ENCODE assay signal across 8 cellular contexts in genomic region chrX:15854712-15855561, GRCh38. TPM values are rescaled to one million over a fixed set of nuclear protein-coding genes. Genes with fewer than 3 reads are reported as not detected.
DNase-seq lines count a peak whose midpoint lies in the region; ATAC-seq and TF ChIP-seq lines count a peak whose summit lies in the region.

Gene AP1S2, minus strand, starts transcription at chrX:15854813. Its CDS starts 2,289 bp downstream, at chrX:15852524.

- H3K9me3 ChIP-seq in iPS-20b (ENCODE audit: insufficient read depth, low read depth, low read length) (no peaks in the 10 kb centered on the region), skeletal muscle tissue (ENCODE audit: control insufficient read depth in 3 of 3, low read length in 3 of 3) (no peaks in the 10 kb centered on the region)

- H3K9ac ChIP-seq in iPS-20b (ENCODE audit: low read depth, low read length) (peak within 1 kb of the TSS; percentile 96), skeletal muscle tissue (ENCODE audit: low read depth in 1 of 3, low read length in 3 of 3) (peak within 1 kb of the TSS; percentile 79 to 87 (median 83))

- CTCF ChIA-PET in AG04449 (lab: Yijun Ruan, JAX) = no interaction called here

- H3K36me3 ChIP-seq in iPS-20b (ENCODE audit: insufficient read depth, low read depth, low read length) (peaks cover 41% of the 10 kb centered on the region), skeletal muscle tissue (ENCODE audit: control insufficient read depth in 3 of 3, insufficient read depth in 3 of 3, low read length in 3 of 3) (no peaks in the 10 kb centered on the region)

- H3K4me3 ChIP-seq in AG04449 (ENCODE audit: low read depth, low read length) (peak within 1 kb of the TSS; percentile 67), iPS-20b (ENCODE audit: low read length) (peak within 1 kb of the TSS; percentile 97), skeletal muscle tissue (ENCODE audit: low read length in 3 of 3) (peak within 1 kb of the TSS; percentile 88 to 91 (median 89))

- peak; percentile 96 for ATAC-seq in GM18907 (IDR thresholded peaks at IDR 0.05; ENCODE audit: unreplicated experiment)
- ATAC-seq in HG03139 (IDR thresholded peaks at IDR 0.05; ENCODE audit: unreplicated experiment) = peak; percentile 92

- DNase-seq in AG04449 (ENCODE audit: low read depth, low spot score) (peak; percentile 37), NCI-H2196 treated with DMSO at 0.1 percent for 48 hours (lab: John Stamatoyannopoulos, UW; ENCODE audit: unreplicated experiment) (peak; percentile 88), T47D (ENCODE audit: low read depth in 1 of 2, low spot score in 1 of 2) (peak; percentile 82 to 97)

- in situ Hi-C loops in T47D (cut with HindIII; ENCODE audit: low pct_unique_long_range_greater_than_20kb, low sequenced_read_pairs) = no loop called here

- TF ChIP-seq CTCF in AG04449 (IDR thresholded peaks at IDR 0.05; ENCODE audit: insufficient read depth, low read length, missing control alignments) = no peak
- TF ChIP-seq CTCF in VCaP (conservative IDR thresholded peaks at IDR 0.05) = no peak

- H3K27me3 ChIP-seq in iPS-20b (ENCODE audit: insufficient read depth, low read length) = no peaks in the 10 kb centered on the region
- H3K27me3 ChIP-seq in skeletal muscle tissue (ENCODE audit: control insufficient read depth in 3 of 3, insufficient read depth in 3 of 3, low read length in 3 of 3) = peaks cover 0 to 3% (median 0%) of the 10 kb centered on the region in 3 donors

- peak within 1 kb of the TSS; percentile 83 for H3K27ac ChIP-seq in VCaP
- H3K27ac ChIP-seq in iPS-20b (ENCODE audit: low read length) = peak within 1 kb of the TSS; percentile 94
- H3K27ac ChIP-seq in skeletal muscle tissue (ENCODE audit: low read depth, low read length) = peak within 1 kb of the TSS; percentile 88

- H3K4me1 ChIP-seq in iPS-20b (ENCODE audit: insufficient read depth, low read length) (peaks cover 13% of the 10 kb centered on the region; the same call in 1 of the 2 replicates), skeletal muscle tissue (ENCODE audit: control insufficient read depth in 3 of 3, insufficient read depth in 3 of 3, low read length in 3 of 3) (peaks cover 0 to 22% (median 0%) of the 10 kb centered on the region in 3 donors)

- POLR2A ChIA-PET in AG04449 (lab: Yijun Ruan, JAX) = interaction anchor here (0.6 kb wide), 1 partner anchor 18 kb away, joined by 4 read pairs; no protein-coding TSS in a partner anchor

RNA-seq across cellular contexts. Expression of gene AP1S2, which starts in this region (rescaled TPM):
- 28.2 TPM for total RNA-seq in skeletal muscle tissue

Comparison
In these comparisons a context has a peak if more than half of its experiments do, and no peak if none do; other contexts are left out.
1. Peak in every context shown above with its lines: DNase-seq, ATAC-seq, H3K4me3 ChIP-seq and H3K27ac ChIP-seq.
2. DNase-seq: peak in every context shown above with its lines; median percentile 90 in T47D; 88 in NCI-H2196 treated with DMSO at 0.1 percent for 48 hours; 37 in AG04449.